In genomic region chr1:81414417-81415087, GRCh38 we compare ENCODE assay signal across 8 cellular contexts.
DNase-seq lines count a peak whose midpoint lies in the region; ATAC-seq and TF ChIP-seq lines count a peak whose summit lies in the region.

No MANE protein-coding gene starts in this region.

- no peak overlapping the region for H3K27ac Mint-ChIP-seq in naive thymus-derived CD4-positive, alpha-beta T cell

- TF ChIP-seq CTCF in esophagus muscularis mucosa (IDR thresholded peaks at IDR 0.05): peak; percentile 68 to 83 (median 74)

- TF ChIP-seq POLR2A in esophagus muscularis mucosa (IDR thresholded peaks at IDR 0.05; ENCODE audit: low read depth): no peak

- no peaks in the 10 kb centered on the region for H3K36me3 Mint-ChIP-seq in naive thymus-derived CD4-positive, alpha-beta T cell

- POLR2A ChIA-PET in naive thymus-derived CD4-positive, alpha-beta T cell (lab: Charles Lee): no interaction called here

- intact Hi-C loops in esophagus muscularis mucosa (cut with DNase I): no loop called here
- intact Hi-C loops in naive thymus-derived CD4-positive, alpha-beta T cell (cut with micrococcal nuclease): no loop called here

- no peak overlapping the region for H3K4me3 ChIP-seq in esophagus muscularis mucosa
- H3K4me3 ChIP-seq in naive thymus-derived CD4-positive, alpha-beta T cell (ENCODE audit: low read length): no peak overlapping the region

- H3K4me3 Mint-ChIP-seq in naive thymus-derived CD4-positive, alpha-beta T cell: no peak overlapping the region

- H3K9me3 Mint-ChIP-seq in naive thymus-derived CD4-positive, alpha-beta T cell: no peaks in the 10 kb centered on the region

- 30% methylated on average over 13 of the region's 13 CpGs for WGBS in esophagus muscularis mucosa

- peaks cover 19 to 32% (median 31%) of the 10 kb centered on the region in 4 donors for H3K4me1 ChIP-seq in esophagus muscularis mucosa
- H3K4me1 ChIP-seq in naive thymus-derived CD4-positive, alpha-beta T cell (ENCODE audit: control insufficient read depth in 2 of 2, insufficient read depth in 2 of 2, low read length in 2 of 2): no peaks in the 10 kb centered on the region

- no peaks in the 10 kb centered on the region for H3K27me3 ChIP-seq in esophagus muscularis mucosa
- H3K27me3 ChIP-seq in naive thymus-derived CD4-positive, alpha-beta T cell (ENCODE audit: control insufficient read depth in 2 of 2, insufficient read depth in 2 of 2, low read length in 2 of 2): no peaks in the 10 kb centered on the region

- DNase-seq in AG20443 (ENCODE audit: low spot score) (peak; percentile 77), NOMO-1 (lab: John Stamatoyannopoulos, UW; ENCODE audit: unreplicated experiment in 2 of 2) (peak; percentile 32 to 57), esophagus muscularis mucosa (ENCODE audit: extremely low spot score) (peak; percentile 94), KG1 (lab: John Stamatoyannopoulos, UW) (no peak)
- peak in 1 of 9 donors; percentile 21 for DNase-seq in naive thymus-derived CD4-positive, alpha-beta T cell
- DNase-seq in activated CD4-positive, CD25-positive, alpha-beta regulatory T cell (lab: John Stamatoyannopoulos, UW): no peak

- H3K9me3 ChIP-seq in esophagus muscularis mucosa: no peaks in the 10 kb centered on the region
- no peaks in the 10 kb centered on the region for H3K9me3 ChIP-seq in naive thymus-derived CD4-positive, alpha-beta T cell (ENCODE audit: control insufficient read depth in 2 of 3, low read length in 3 of 3)

- H3K27me3 Mint-ChIP-seq in naive thymus-derived CD4-positive, alpha-beta T cell: no peaks in the 10 kb centered on the region

- peak overlapping the region in 1 of 4 donors; percentile 8 for H3K27ac ChIP-seq in esophagus muscularis mucosa (replicated peaks in 1 of 4)
- no peak overlapping the region for H3K27ac ChIP-seq in naive thymus-derived CD4-positive, alpha-beta T cell (ENCODE audit: low read depth, low read length)

- no peak for TF ChIP-seq EP300 in esophagus muscularis mucosa (IDR thresholded peaks at IDR 0.05)

- CTCF ChIA-PET in naive thymus-derived CD4-positive, alpha-beta T cell (lab: Charles Lee): no interaction called here

- peak; percentile 56 for ATAC-seq in GM18520 (IDR thresholded peaks at IDR 0.05; ENCODE audit: unreplicated experiment)
- ATAC-seq in HG02943 (IDR thresholded peaks at IDR 0.05; ENCODE audit: low read depth, unreplicated experiment): peak; percentile 83
- peak; percentile 54 for ATAC-seq in naive thymus-derived CD4-positive, alpha-beta T cell

- no peaks in the 10 kb centered on the region for H3K36me3 ChIP-seq in esophagus muscularis mucosa
- no peaks in the 10 kb centered on the region for H3K36me3 ChIP-seq in naive thymus-derived CD4-positive, alpha-beta T cell (ENCODE audit: control insufficient read depth in 2 of 3, insufficient read depth in 3 of 3, low read length in 3 of 3)

- H3K4me1 Mint-ChIP-seq in naive thymus-derived CD4-positive, alpha-beta T cell: no peaks in the 10 kb centered on the region

Comparison
In these comparisons a context has a peak if more than half of its experiments do, and no peak if none do; other contexts are left out.
1. DNase-seq: peak in AG20443 (single experiment), NOMO-1 (2 of 2) and esophagus muscularis mucosa (single experiment); none in KG1 (single experiment) and activated CD4-positive, CD25-positive, alpha-beta regulatory T cell (0 of 4).
2. Peak in every context shown above with its lines, with median percentiles within 50 percentile points of each other: ATAC-seq.